ENCODE assay signal across 8 cellular contexts in genomic region chr1:205775015-205775716, GRCh38. TPM values are rescaled to one million over a fixed set of nuclear protein-coding genes. Genes with fewer than 3 reads are reported as not detected.
DNase-seq lines count a peak whose midpoint lies in the region; ATAC-seq, FAIRE-seq and TF ChIP-seq lines count a peak whose summit lies in the region.

A gene with protein sequence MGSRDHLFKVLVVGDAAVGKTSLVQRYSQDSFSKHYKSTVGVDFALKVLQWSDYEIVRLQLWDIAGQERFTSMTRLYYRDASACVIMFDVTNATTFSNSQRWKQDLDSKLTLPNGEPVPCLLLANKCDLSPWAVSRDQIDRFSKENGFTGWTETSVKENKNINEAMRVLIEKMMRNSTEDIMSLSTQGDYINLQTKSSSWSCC (minus strand): TSS chr1:205775482. CDS start chr1:205774956, 526 bp downstream.

- ATAC-seq in HG02588 (IDR thresholded peaks at IDR 0.05; ENCODE audit: unreplicated experiment) (peak; percentile 69), Right ventricle myocardium inferior (peak; percentile 95), pancreas (peak; percentile 97 to 99 (median 98))

- peak within 1 kb of the TSS; percentile 68 for H2AFZ ChIP-seq in SU-DHL-6 (ENCODE audit: low read depth, low read length, severe bottlenecking)

- H3K27me3 Mint-ChIP-seq in activated naive CD8-positive, alpha-beta T cell: no peaks in the 10 kb centered on the region

- no peaks in the 10 kb centered on the region for H3F3A ChIP-seq in SU-DHL-6 (ENCODE audit: insufficient read depth)

- H3K4me1 ChIP-seq in pancreas: peaks cover 0 to 3% (median 0%) of the 10 kb centered on the region in 3 donors
- H3K4me1 ChIP-seq in thyroid gland: peaks cover 5 to 14% of the 10 kb centered on the region in 2 donors

- H3K36me3 Mint-ChIP-seq in activated naive CD8-positive, alpha-beta T cell: no peaks in the 10 kb centered on the region

- no peaks in the 10 kb centered on the region for H3K9me2 ChIP-seq in SU-DHL-6 (replicated peaks; ENCODE audit: insufficient read depth, low read length)

- no peaks in the 10 kb centered on the region for H4K20me1 ChIP-seq in SU-DHL-6 (ENCODE audit: low read depth, low read length)

- peak within 1 kb of the TSS; percentile 68 for H3K4me2 ChIP-seq in SU-DHL-6 (ENCODE audit: low read depth, low read length, poor library complexity, severe bottlenecking)

- no peak for FAIRE-seq in pancreas (lab: Jason Lieb, UNC)

- peak within 1 kb of the TSS; percentile 96 for H3K27ac Mint-ChIP-seq in activated naive CD8-positive, alpha-beta T cell

- no peaks in the 10 kb centered on the region for H3K79me2 ChIP-seq in SU-DHL-6 (ENCODE audit: insufficient read depth, low read length)

- H3K9me3 Mint-ChIP-seq in activated naive CD8-positive, alpha-beta T cell (ENCODE audit: low read depth): no peaks in the 10 kb centered on the region

- TF ChIP-seq POLR2A in thyroid gland (IDR thresholded peaks at IDR 0.05): peak; percentile 60 to 69

- H3K27ac ChIP-seq in SU-DHL-6 (ENCODE audit: low read depth, low read length) (peak within 1 kb of the TSS; percentile 21; the same call in 1 of the 2 replicates), pancreas (peak within 1 kb of the TSS in 1 of 4 donors; percentile 24), thyroid gland (peak within 1 kb of the TSS; percentile 10 to 67 (median 54))

- H3K4me1 Mint-ChIP-seq in activated naive CD8-positive, alpha-beta T cell (ENCODE audit: low read depth): peaks cover 54% of the 10 kb centered on the region

- H3K4me3 Mint-ChIP-seq in activated naive CD8-positive, alpha-beta T cell: peak within 1 kb of the TSS; percentile 96

- DNase-seq in NCI-H1092 (lab: John Stamatoyannopoulos, UW): peak; percentile 81
- peak; percentile 92 for DNase-seq in Right ventricle myocardium inferior (ENCODE audit: missing footprints)
- peak; percentile 63 to 85 (median 78) for DNase-seq in pancreas
- DNase-seq in thyroid gland: peak; percentile 81 to 84

- H3K36me3 ChIP-seq in SU-DHL-6 (ENCODE audit: low read length) (no peaks in the 10 kb centered on the region), pancreas (no peaks in the 10 kb centered on the region), thyroid gland (no peaks in the 10 kb centered on the region)

- peak within 1 kb of the TSS; percentile 60 for H3K4me3 ChIP-seq in GM08714 (ENCODE audit: low read length)
- H3K4me3 ChIP-seq in SU-DHL-6 (ENCODE audit: insufficient read depth, low read length, poor library complexity, severe bottlenecking): peak within 1 kb of the TSS; percentile 82
- H3K4me3 ChIP-seq in pancreas: peak within 1 kb of the TSS; percentile 66 to 81 (median 74)
- peak within 1 kb of the TSS; percentile 77 to 95 (median 82) for H3K4me3 ChIP-seq in thyroid gland (replicated peaks in 1 of 3)

- H3K9me3 ChIP-seq in SU-DHL-6 (ENCODE audit: insufficient read depth, low read length) (no peaks in the 10 kb centered on the region), pancreas (no peaks in the 10 kb centered on the region), thyroid gland (no peaks in the 10 kb centered on the region)

- TF ChIP-seq CTCF in SU-DHL-6 (IDR thresholded peaks at IDR 0.05; ENCODE audit: insufficient read depth, low read length, poor library complexity, severe bottlenecking): no peak
- TF ChIP-seq CTCF in pancreas (IDR thresholded peaks at IDR 0.05): no peak
- TF ChIP-seq CTCF in thyroid gland (IDR thresholded peaks at IDR 0.05): no peak

- WGBS in pancreas, 2 donors: 0% methylated on average over 40 of the region's 40 CpGs
- 0 to 1% methylated on average over 26 to 40 of the region's 40 CpGs for WGBS in thyroid gland, 2 donors

- H3K9ac ChIP-seq in SU-DHL-6 (ENCODE audit: low read length): peak within 1 kb of the TSS; percentile 71

- H3K27me3 ChIP-seq in SU-DHL-6 (ENCODE audit: low read length) (no peaks in the 10 kb centered on the region), pancreas (no peaks in the 10 kb centered on the region), thyroid gland (no peaks in the 10 kb centered on the region)

- intact Hi-C loops in Right ventricle myocardium inferior (cut with DNase I): no loop called here
- intact Hi-C loops in pancreas (cut with DNase I): no loop called here
- intact Hi-C loops in thyroid gland (cut with DNase I): no loop called here

RNA-seq across cellular contexts. Expression of the gene that starts here (rescaled TPM):
- total RNA-seq in Right ventricle myocardium inferior (16.6 TPM), pancreas (10 to 100 TPM in 2 of 6 donors, 1 to 10 TPM in 4; 5.4 to 12.2 (median 7.0) TPM), thyroid gland (10 to 100 TPM; 52.4 to 78.1 (median 58.9) TPM)
- polyA plus RNA-seq in pancreas: 10 to 100 TPM in 1 of 2 donors, 1 to 10 TPM in 1; 6.5 to 10.8 TPM
